1 cellular context compared by ENCODE assay signal in the genomic region with DNA sequence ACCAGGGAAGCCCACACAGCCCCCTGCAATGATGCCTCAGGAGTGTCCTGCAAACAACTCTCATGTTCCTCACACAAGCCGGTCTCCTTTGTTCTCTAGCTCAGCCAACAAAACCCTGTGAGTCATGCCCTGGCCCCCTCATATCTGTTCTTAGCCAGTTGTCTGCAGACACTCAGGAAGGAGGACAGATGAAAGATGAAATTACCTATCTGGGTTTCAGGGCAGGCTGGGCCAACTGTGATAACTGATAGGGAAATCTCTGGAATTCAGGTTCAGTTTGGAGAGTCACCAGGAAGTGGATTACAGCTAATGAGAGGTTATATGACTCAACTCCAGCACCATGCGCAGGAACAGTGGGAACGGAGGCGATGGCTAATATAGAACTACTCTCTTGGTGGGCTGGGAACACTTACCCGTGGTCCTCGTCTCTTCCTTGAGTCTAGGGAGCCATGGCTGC.
A peak's percentile ranks its signal among the peaks of the same experiment; 100 is the strongest.
TF ChIP-seq lines count a peak whose summit lies in the region.

No MANE protein-coding gene starts in this region.

TF ChIP-seq in K562, 482 proteins besides CTCF, POLR2A, EP300 and RAD21 (continued from another document and continues in another):
- TF ChIP-seq, protein P1, sequence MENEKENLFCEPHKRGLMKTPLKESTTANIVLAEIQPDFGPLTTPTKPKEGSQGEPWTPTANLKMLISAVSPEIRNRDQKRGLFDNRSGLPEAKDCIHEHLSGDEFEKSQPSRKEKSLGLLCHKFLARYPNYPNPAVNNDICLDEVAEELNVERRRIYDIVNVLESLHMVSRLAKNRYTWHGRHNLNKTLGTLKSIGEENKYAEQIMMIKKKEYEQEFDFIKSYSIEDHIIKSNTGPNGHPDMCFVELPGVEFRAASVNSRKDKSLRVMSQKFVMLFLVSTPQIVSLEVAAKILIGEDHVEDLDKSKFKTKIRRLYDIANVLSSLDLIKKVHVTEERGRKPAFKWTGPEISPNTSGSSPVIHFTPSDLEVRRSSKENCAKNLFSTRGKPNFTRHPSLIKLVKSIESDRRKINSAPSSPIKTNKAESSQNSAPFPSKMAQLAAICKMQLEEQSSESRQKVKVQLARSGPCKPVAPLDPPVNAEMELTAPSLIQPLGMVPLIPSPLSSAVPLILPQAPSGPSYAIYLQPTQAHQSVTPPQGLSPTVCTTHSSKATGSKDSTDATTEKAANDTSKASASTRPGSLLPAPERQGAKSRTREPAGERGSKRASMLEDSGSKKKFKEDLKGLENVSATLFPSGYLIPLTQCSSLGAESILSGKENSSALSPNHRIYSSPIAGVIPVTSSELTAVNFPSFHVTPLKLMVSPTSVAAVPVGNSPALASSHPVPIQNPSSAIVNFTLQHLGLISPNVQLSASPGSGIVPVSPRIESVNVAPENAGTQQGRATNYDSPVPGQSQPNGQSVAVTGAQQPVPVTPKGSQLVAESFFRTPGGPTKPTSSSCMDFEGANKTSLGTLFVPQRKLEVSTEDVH (IDR thresholded peaks at IDR 0.05; ENCODE audit: low read depth, partially characterized antibody): no peak
- TF ChIP-seq ZNF609 (CRISPR knock-in tag; IDR thresholded peaks at IDR 0.05; ENCODE audit: borderline replicate concordance) (no peak), HMG20B (CRISPR knock-in tag; IDR thresholded peaks at IDR 0.05) (no peak), ZZZ3 (IDR thresholded peaks at IDR 0.05) (no peak), RBBP5 (IDR thresholded peaks at IDR 0.05; ENCODE audit: borderline replicate concordance, insufficient read depth, low read length, poor library complexity, severe bottlenecking) (no peak), ZNF830 (CRISPR knock-in tag; IDR thresholded peaks at IDR 0.05) (no peak), SMAD4 (CRISPR knock-in tag; conservative IDR thresholded peaks at IDR 0.05) (peak; percentile 96), CLOCK (CRISPR knock-in tag; IDR thresholded peaks at IDR 0.05; ENCODE audit: borderline replicate concordance) (no peak), XRCC5 (IDR thresholded peaks at IDR 0.05; ENCODE audit: low read depth, low read length) (no peak), CHD1 (IDR thresholded peaks at IDR 0.05; ENCODE audit: low read length) (no peak), NR2F6 (CRISPR knock-in tag; IDR thresholded peaks at IDR 0.05) (no peak), ZNF766 (CRISPR knock-in tag; conservative IDR thresholded peaks at IDR 0.05) (peak; percentile 55; the same call in 1 of the 2 replicates), ZNF780A (CRISPR knock-in tag; IDR thresholded peaks at IDR 0.05) (no peak), MCM2 (IDR thresholded peaks at IDR 0.05; ENCODE audit: low read depth) (no peak), NFATC3 (IDR thresholded peaks at IDR 0.05) (0 out of 2 replicates have a peak, but pooled peaks have one; percentile 33), ZNF583 (CRISPR knock-in tag; IDR thresholded peaks at IDR 0.05) (peak; percentile 73; the same call in 1 of the 2 replicates), RHOXF2B (CRISPR knock-in tag; conservative IDR thresholded peaks at IDR 0.05) (no peak), ZNF140 (CRISPR knock-in tag; IDR thresholded peaks at IDR 0.05) (no peak), HNRNPLL (IDR thresholded peaks at IDR 0.05; ENCODE audit: low read depth, low read length, poor library complexity, severe bottlenecking) (no peak), ETV5 (CRISPR knock-in tag; IDR thresholded peaks at IDR 0.05; ENCODE audit: low read depth) (peak; percentile 91), ARID3B (CRISPR knock-in tag; IDR thresholded peaks at IDR 0.05; ENCODE audit: borderline replicate concordance) (no peak), ZNF143 (CRISPR knock-in tag; IDR thresholded peaks at IDR 0.05) (no peak), FOS (IDR thresholded peaks at IDR 0.05; ENCODE audit: extremely low read depth, insufficient read length) (peak; percentile 61), TBP (optimal IDR thresholded peaks at IDR 0.05; ENCODE audit: low read depth, low read length) (peak; percentile 47), CBX2 (IDR thresholded peaks at IDR 0.05; ENCODE audit: insufficient read depth, low read length, poor library complexity, severe bottlenecking) (no peak), SREBF2 (CRISPR knock-in tag; IDR thresholded peaks at IDR 0.05) (no peak), ELF1 (tag; IDR thresholded peaks at IDR 0.05) (peak; percentile 70), ZFP91 (CRISPR knock-in tag; IDR thresholded peaks at IDR 0.05) (no peak), E4F1 (CRISPR knock-in tag; IDR thresholded peaks at IDR 0.05; ENCODE audit: borderline replicate concordance) (no peak), ZNF561 (CRISPR knock-in tag; conservative IDR thresholded peaks at IDR 0.05) (no peak)
- TF ChIP-seq, protein P2, sequence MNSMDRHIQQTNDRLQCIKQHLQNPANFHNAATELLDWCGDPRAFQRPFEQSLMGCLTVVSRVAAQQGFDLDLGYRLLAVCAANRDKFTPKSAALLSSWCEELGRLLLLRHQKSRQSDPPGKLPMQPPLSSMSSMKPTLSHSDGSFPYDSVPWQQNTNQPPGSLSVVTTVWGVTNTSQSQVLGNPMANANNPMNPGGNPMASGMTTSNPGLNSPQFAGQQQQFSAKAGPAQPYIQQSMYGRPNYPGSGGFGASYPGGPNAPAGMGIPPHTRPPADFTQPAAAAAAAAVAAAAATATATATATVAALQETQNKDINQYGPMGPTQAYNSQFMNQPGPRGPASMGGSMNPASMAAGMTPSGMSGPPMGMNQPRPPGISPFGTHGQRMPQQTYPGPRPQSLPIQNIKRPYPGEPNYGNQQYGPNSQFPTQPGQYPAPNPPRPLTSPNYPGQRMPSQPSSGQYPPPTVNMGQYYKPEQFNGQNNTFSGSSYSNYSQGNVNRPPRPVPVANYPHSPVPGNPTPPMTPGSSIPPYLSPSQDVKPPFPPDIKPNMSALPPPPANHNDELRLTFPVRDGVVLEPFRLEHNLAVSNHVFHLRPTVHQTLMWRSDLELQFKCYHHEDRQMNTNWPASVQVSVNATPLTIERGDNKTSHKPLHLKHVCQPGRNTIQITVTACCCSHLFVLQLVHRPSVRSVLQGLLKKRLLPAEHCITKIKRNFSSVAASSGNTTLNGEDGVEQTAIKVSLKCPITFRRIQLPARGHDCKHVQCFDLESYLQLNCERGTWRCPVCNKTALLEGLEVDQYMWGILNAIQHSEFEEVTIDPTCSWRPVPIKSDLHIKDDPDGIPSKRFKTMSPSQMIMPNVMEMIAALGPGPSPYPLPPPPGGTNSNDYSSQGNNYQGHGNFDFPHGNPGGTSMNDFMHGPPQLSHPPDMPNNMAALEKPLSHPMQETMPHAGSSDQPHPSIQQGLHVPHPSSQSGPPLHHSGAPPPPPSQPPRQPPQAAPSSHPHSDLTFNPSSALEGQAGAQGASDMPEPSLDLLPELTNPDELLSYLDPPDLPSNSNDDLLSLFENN (IDR thresholded peaks at IDR 0.05; ENCODE audit: low read depth in 2 of 2, low read length in 2 of 2): peak in 1 of 2 experiments; percentile 98; a peak in 2 of 4 replicates
- TF ChIP-seq, protein P3, sequence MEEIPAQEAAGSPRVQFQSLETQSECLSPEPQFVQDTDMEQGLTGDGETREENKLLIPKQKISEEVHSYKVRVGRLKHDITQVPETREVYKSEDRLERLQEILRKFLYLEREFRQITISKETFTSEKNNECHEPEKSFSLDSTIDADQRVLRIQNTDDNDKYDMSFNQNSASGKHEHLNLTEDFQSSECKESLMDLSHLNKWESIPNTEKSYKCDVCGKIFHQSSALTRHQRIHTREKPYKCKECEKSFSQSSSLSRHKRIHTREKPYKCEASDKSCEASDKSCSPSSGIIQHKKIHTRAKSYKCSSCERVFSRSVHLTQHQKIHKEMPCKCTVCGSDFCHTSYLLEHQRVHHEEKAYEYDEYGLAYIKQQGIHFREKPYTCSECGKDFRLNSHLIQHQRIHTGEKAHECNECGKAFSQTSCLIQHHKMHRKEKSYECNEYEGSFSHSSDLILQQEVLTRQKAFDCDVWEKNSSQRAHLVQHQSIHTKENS (CRISPR knock-in tag; IDR thresholded peaks at IDR 0.05): no peak
